Comparison of ENCODE assay signal across 25 cellular contexts in genomic region chr4:133588306-133588705, GRCh38.
"Had no signal": no experiment of that assay in that cellular context is flagged by ENCODE, and none has a peak within 500 bp of the region (broad histone marks: within the 10 kb centered on the region; RNA-seq: fewer than 3 reads in every experiment).

No MANE protein-coding gene starts in this region.

- H3K4me1 ChIP-seq: esophagus muscularis mucosa, right atrium auricular region, suprapubic skin, transverse colon, upper lobe of right lung, uterus had no signal

- DNase-seq: dorsolateral prefrontal cortex; effector CD4-positive, alpha-beta T cell; foreskin melanocyte; hypothalamus; immature natural killer cell; mesenchymal stem cell; mucosa of descending colon; naive B cell; stimulated activated CD4-positive, alpha-beta T cell treated with anti-CD3 and anti-CD28 coated beads, Interleukin-12 subunit alpha, Interleukin-12 subunit beta, amount 100 ng/mL, for 4 hours; stimulated activated CD4-positive, alpha-beta T cell treated with anti-CD3 and anti-CD28 coated beads, Interleukin-1b, Interleukin-23, amount 100 ng/mL, for 48 hours; stimulated activated CD4-positive, alpha-beta T cell treated with anti-CD3 and anti-CD28 coated beads, Interleukin-4, amount 100 ng/mL, for 1 hour; stimulated activated CD8-positive, alpha-beta memory T cell treated with anti-CD3 and anti-CD28 coated beads, Interleukin-4, amount 100 ng/mL, for 48 hours; stimulated activated naive CD4-positive, alpha-beta T cell; stimulated activated naive CD8-positive, alpha-beta T cell treated with anti-CD3 and anti-CD28 coated beads, Interleukin-15, amount 100 ng/mL, for 72 hours; transverse colon; upper lobe of right lung; uterus had no signal

- ATAC-seq: left lobe of liver; mucosa of descending colon; natural killer cell treated with Interleukin-12 subunit alpha and Interleukin-12 subunit beta and Interleukin-15 and Interleukin-18, amount 100 ng/mL, for 72 hours; sciatic nerve; stimulated activated naive CD8-positive, alpha-beta T cell treated with anti-CD3 and anti-CD28 coated beads, Interleukin-15, amount 100 ng/mL, for 72 hours; upper lobe of right lung had no signal

- H3K27ac ChIP-seq: dorsolateral prefrontal cortex, esophagus muscularis mucosa, neutrophil, parathyroid adenoma, right atrium auricular region, suprapubic skin, transverse colon, upper lobe of right lung, uterus had no signal

- H3K27me3 ChIP-seq: esophagus muscularis mucosa, neutrophil, right atrium auricular region, suprapubic skin, transverse colon, upper lobe of right lung, uterus had no signal
